Comparison of ENCODE assay signal across 8 cellular contexts in genomic region chr10:97278491-97278989, GRCh38. TPM values are rescaled to one million over a fixed set of nuclear protein-coding genes. Genes with fewer than 3 reads are reported as not detected.
DNase-seq lines count a peak whose midpoint lies in the region; ATAC-seq and TF ChIP-seq lines count a peak whose summit lies in the region.

No MANE protein-coding gene starts in this region.

- H3K27me3 ChIP-seq in adipocyte (replicated peaks; ENCODE audit: control insufficient read depth, insufficient read depth, low read length) (peaks cover 4% of the 10 kb centered on the region), right atrium auricular region (no peaks in the 10 kb centered on the region), skeletal muscle tissue (ENCODE audit: control insufficient read depth in 3 of 3, insufficient read depth in 3 of 3, low read length in 3 of 3) (no peaks in the 10 kb centered on the region)

- TF ChIP-seq CTCF in GM13977 (IDR thresholded peaks at IDR 0.05; ENCODE audit: extremely low read depth, insufficient read depth, missing control alignments) (peak; percentile 54), right atrium auricular region (IDR thresholded peaks at IDR 0.05) (peak; percentile 37 to 78)

- H3K4me3 ChIP-seq in adipocyte (ENCODE audit: low read length) (peak overlapping the region; percentile 3), right atrium auricular region (no peak overlapping the region), skeletal muscle tissue (ENCODE audit: low read length in 3 of 3) (no peak overlapping the region)

- peak overlapping the region in 1 of 2 donors; percentile 33 for H3K27ac ChIP-seq in right atrium auricular region
- peak overlapping the region; percentile 41 for H3K27ac ChIP-seq in skeletal muscle tissue (ENCODE audit: low read depth, low read length)

- H3K4me1 ChIP-seq in adipocyte (ENCODE audit: control insufficient read depth, insufficient read depth, low read length): peaks cover 22% of the 10 kb centered on the region
- peaks cover 0 to 15% of the 10 kb centered on the region in 2 donors for H3K4me1 ChIP-seq in right atrium auricular region
- H3K4me1 ChIP-seq in skeletal muscle tissue (ENCODE audit: control insufficient read depth in 3 of 3, insufficient read depth in 3 of 3, low read length in 3 of 3): peaks cover 9 to 21% (median 16%) of the 10 kb centered on the region in 3 donors

- in situ Hi-C loops in GM13977 (cut with MboI; ENCODE audit: low pct_unique_long_range_greater_than_20kb, low sequenced_read_pairs, unreplicated experiment): no loop called here

- no peak for ATAC-seq in HG02678 (IDR thresholded peaks at IDR 0.05; ENCODE audit: unreplicated experiment)

- no peaks in the 10 kb centered on the region for H3K9me3 ChIP-seq in adipocyte (ENCODE audit: control insufficient read depth, low read length)
- no peaks in the 10 kb centered on the region for H3K9me3 ChIP-seq in right atrium auricular region
- no peaks in the 10 kb centered on the region for H3K9me3 ChIP-seq in skeletal muscle tissue (ENCODE audit: control insufficient read depth in 3 of 3, low read length in 3 of 3)

- H3K9ac ChIP-seq in adipocyte (ENCODE audit: low read length) (peak overlapping the region; percentile 30), skeletal muscle tissue (ENCODE audit: low read depth in 1 of 3, low read length in 3 of 3) (peak overlapping the region; percentile 18 to 36 (median 28))

- DNase-seq in AG08396 (ENCODE audit: low spot score) (peak; percentile 57), GM13977 (ENCODE audit: low spot score) (peak; percentile 47), NCI-H2171 treated with DMSO at 0.1 percent for 48 hours (lab: John Stamatoyannopoulos, UW) (peak; percentile 78), adipocyte (ENCODE audit: low read depth) (peak; percentile 96), right atrium auricular region (ENCODE audit: low spot score) (no peak)
- DNase-seq in stimulated activated CD4-positive, alpha-beta T cell treated with anti-CD3 and anti-CD28 coated beads, Interleukin-4, amount 100 ng/mL, for 1 hour: no peak

- H3K36me3 ChIP-seq in adipocyte (ENCODE audit: control insufficient read depth, insufficient read depth, low read length, severe bottlenecking): no peaks in the 10 kb centered on the region
- no peaks in the 10 kb centered on the region for H3K36me3 ChIP-seq in right atrium auricular region
- no peaks in the 10 kb centered on the region for H3K36me3 ChIP-seq in skeletal muscle tissue (ENCODE audit: control insufficient read depth in 3 of 3, insufficient read depth in 3 of 3, low read length in 3 of 3)

RNA-seq across cellular contexts. Expression of gene ARHGAP19, which starts 13.9 kb away (rescaled TPM):
- total RNA-seq in right atrium auricular region: 1 to 10 TPM; 3.9 to 5.0 TPM
- 13.0 TPM for total RNA-seq in skeletal muscle tissue

RNA-seq across cellular contexts. Expression of gene FRAT1, which starts 40.5 kb away (rescaled TPM):
- 1 to 10 TPM; 3.1 to 3.3 TPM for total RNA-seq in right atrium auricular region
- 2.1 TPM for total RNA-seq in skeletal muscle tissue

RNA-seq across cellular contexts. Expression of gene FRAT2, which starts 56.0 kb away (rescaled TPM):
- total RNA-seq in right atrium auricular region (1 to 10 TPM; 5.9 to 8.7 TPM), skeletal muscle tissue (8.9 TPM)

Comparison
In these comparisons a context has a peak if more than half of its experiments do, and no peak if none do; other contexts are left out.
1. DNase-seq: peak in AG08396 (single experiment), GM13977 (single experiment), NCI-H2171 treated with DMSO at 0.1 percent for 48 hours (single experiment) and adipocyte (single experiment); none in right atrium auricular region (single experiment) and stimulated activated CD4-positive, alpha-beta T cell treated with anti-CD3 and anti-CD28 coated beads, Interleukin-4, amount 100 ng/mL, for 1 hour (single experiment).